In genomic region chr15:37096878-37097568, GRCh38 we compare ENCODE assay signal across 9 cellular contexts. TPM values are rescaled to one million over a fixed set of nuclear protein-coding genes. Genes with fewer than 3 reads are reported as not detected.
DNase-seq lines count a peak whose midpoint lies in the region; ATAC-seq and TF ChIP-seq lines count a peak whose summit lies in the region.
"Had no signal": no experiment of that assay in that cellular context is flagged by ENCODE, and none has a peak within 500 bp of the region (broad histone marks: within the 10 kb centered on the region; RNA-seq: fewer than 3 reads in every experiment).

No MANE protein-coding gene starts in this region.

- H3K4me3 ChIP-seq in SK-N-MC: peak overlapping the region; percentile 81
- H3K4me3 ChIP-seq in fibroblast of pulmonary artery (replicated peaks; ENCODE audit: low read depth, low read length): peak overlapping the region; percentile 86
- H3K4me3 ChIP-seq in retinal pigment epithelial cell (ENCODE audit: low read length): peak overlapping the region; percentile 97
- no peak overlapping the region for H3K4me3 ChIP-seq in mucosa of descending colon

- H3K27ac ChIP-seq in SK-N-MC: no peak overlapping the region

- in situ Hi-C loops in G401 (cut with HindIII; ENCODE audit: low sequenced_read_pairs): no loop called here

- TF ChIP-seq CTCF in fibroblast of pulmonary artery (IDR thresholded peaks at IDR 0.05; ENCODE audit: low read length, missing control alignments) (no peak), retinal pigment epithelial cell (conservative IDR thresholded peaks at IDR 0.05; ENCODE audit: low read depth, low read length) (no peak), mucosa of descending colon (IDR thresholded peaks at IDR 0.05) (no peak)

- intact Hi-C loops in mucosa of descending colon (cut with DNase I, micrococcal nuclease): loop anchor here in 1 of 2 donors (5.0 kb wide), 1 partner anchor 210 kb away; no protein-coding TSS in a partner anchor

- H3K36me3 ChIP-seq in SK-N-MC (ENCODE audit: insufficient read depth, low read length): peaks cover 30% of the 10 kb centered on the region
- H3K36me3 ChIP-seq in mucosa of descending colon (ENCODE audit: low read depth): no peaks in the 10 kb centered on the region

- H3K4me1 ChIP-seq in mucosa of descending colon (ENCODE audit: low read depth): peaks cover 6% of the 10 kb centered on the region

- peak overlapping the region; percentile 90 for H3K9ac ChIP-seq in SK-N-MC (ENCODE audit: insufficient read length)

- no peak for ATAC-seq in mucosa of descending colon

- DNase-seq in G401 (ENCODE audit: low spot score) (peak; percentile 41), SK-N-MC (ENCODE audit: low read depth, low spot score) (no peak), fibroblast of pulmonary artery (ENCODE audit: low read depth) (no peak), retinal pigment epithelial cell (ENCODE audit: low read depth) (no peak), mesenteric fat pad (ENCODE audit: low spot score) (no peak), mucosa of descending colon (no peak), NCI-H128 (lab: John Stamatoyannopoulos, UW; ENCODE audit: unreplicated experiment) (no peak), NCI-H2227 (lab: John Stamatoyannopoulos, UW; ENCODE audit: unreplicated experiment) (no peak)
- DNase-seq: activated CD8-positive, alpha-beta memory T cell treated with anti-CD3 and anti-CD28 coated beads, Interleukin-2, amount 50 U/mL, for 4 hours had no signal

- no peaks in the 10 kb centered on the region for H3K9me3 ChIP-seq in SK-N-MC (ENCODE audit: low read depth, low read length)
- H3K9me3 ChIP-seq in mucosa of descending colon: no peaks in the 10 kb centered on the region

RNA-seq across cellular contexts. Expression of gene MEIS2, which starts 3.3 kb away (rescaled TPM):
- 80.4 and 103 TPM in 2 replicates for total RNA-seq in G401 (2014; rRNA removed; shearing (Covaris generic))
- total RNA-seq in mesenteric fat pad (21.5 TPM), mucosa of descending colon (10 to 100 TPM in 1 of 3 donors, 1 to 10 TPM in 2; 3.8 to 93.3 (median 8.9) TPM)
